Comparison of ENCODE assay signal across 2 cellular contexts in the genomic region with DNA sequence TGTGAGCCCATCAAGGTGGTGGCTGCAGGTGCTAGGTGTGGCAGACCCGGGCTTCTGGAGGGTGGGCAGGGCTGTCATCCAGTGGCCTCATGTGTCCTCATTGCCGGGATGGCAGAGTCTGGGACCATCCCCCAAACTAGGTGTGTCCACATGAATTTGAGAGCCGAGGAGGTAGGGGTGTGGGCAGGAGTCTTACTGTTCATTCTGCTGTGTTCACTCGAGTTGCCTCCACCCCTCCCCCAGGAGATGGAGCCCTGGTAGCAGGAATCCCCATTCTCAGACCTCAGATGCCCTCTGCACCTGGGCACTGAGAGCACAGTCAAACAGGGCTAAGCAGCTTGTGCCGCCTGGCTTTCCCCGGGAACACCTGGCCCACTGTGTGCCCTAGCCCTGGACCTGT.
TF ChIP-seq lines count a peak whose summit lies in the region.

No MANE protein-coding gene starts in this region.

TF ChIP-seq in SK-N-SH, 30 proteins besides CTCF, POLR2A, EP300 and RAD21 (continued from another document):
- TF ChIP-seq, protein P1, sequence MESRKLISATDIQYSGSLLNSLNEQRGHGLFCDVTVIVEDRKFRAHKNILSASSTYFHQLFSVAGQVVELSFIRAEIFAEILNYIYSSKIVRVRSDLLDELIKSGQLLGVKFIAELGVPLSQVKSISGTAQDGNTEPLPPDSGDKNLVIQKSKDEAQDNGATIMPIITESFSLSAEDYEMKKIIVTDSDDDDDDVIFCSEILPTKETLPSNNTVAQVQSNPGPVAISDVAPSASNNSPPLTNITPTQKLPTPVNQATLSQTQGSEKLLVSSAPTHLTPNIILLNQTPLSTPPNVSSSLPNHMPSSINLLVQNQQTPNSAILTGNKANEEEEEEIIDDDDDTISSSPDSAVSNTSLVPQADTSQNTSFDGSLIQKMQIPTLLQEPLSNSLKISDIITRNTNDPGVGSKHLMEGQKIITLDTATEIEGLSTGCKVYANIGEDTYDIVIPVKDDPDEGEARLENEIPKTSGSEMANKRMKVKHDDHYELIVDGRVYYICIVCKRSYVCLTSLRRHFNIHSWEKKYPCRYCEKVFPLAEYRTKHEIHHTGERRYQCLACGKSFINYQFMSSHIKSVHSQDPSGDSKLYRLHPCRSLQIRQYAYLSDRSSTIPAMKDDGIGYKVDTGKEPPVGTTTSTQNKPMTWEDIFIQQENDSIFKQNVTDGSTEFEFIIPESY (IDR thresholded peaks at IDR 0.05; ENCODE audit: borderline replicate concordance, low read depth), result no peak
- TF ChIP-seq GATA2 (CRISPR knock-in tag; IDR thresholded peaks at IDR 0.05) (no peak), MEF2A (IDR thresholded peaks at IDR 0.05; ENCODE audit: borderline replicate concordance, low read depth) (no peak), ELF1 (IDR thresholded peaks at IDR 0.05) (no peak), YY1 (IDR thresholded peaks at IDR 0.05; ENCODE audit: low read depth) (no peak), RCOR1 (IDR thresholded peaks at IDR 0.05; ENCODE audit: low read length) (no peak), TCF12 (IDR thresholded peaks at IDR 0.05) (no peak), FOSL2 (IDR thresholded peaks at IDR 0.05; ENCODE audit: borderline replicate concordance, low read depth) (no peak), SMC3 (IDR thresholded peaks at IDR 0.05; ENCODE audit: low read depth, low read length) (no peak)
- TF ChIP-seq, protein P2, sequence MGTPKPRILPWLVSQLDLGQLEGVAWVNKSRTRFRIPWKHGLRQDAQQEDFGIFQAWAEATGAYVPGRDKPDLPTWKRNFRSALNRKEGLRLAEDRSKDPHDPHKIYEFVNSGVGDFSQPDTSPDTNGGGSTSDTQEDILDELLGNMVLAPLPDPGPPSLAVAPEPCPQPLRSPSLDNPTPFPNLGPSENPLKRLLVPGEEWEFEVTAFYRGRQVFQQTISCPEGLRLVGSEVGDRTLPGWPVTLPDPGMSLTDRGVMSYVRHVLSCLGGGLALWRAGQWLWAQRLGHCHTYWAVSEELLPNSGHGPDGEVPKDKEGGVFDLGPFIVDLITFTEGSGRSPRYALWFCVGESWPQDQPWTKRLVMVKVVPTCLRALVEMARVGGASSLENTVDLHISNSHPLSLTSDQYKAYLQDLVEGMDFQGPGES (IDR thresholded peaks at IDR 0.05; ENCODE audit: low read depth, low read length), result no peak
TF ChIP-seq in SK-N-SH: peak in this region for 0.

TF ChIP-seq in SK-N-SH treated with all-trans-retinoic acid at 6 μM for 48 hours, 23 proteins besides CTCF, POLR2A, EP300 and RAD21 (continued from another document):
- TF ChIP-seq, protein P3, sequence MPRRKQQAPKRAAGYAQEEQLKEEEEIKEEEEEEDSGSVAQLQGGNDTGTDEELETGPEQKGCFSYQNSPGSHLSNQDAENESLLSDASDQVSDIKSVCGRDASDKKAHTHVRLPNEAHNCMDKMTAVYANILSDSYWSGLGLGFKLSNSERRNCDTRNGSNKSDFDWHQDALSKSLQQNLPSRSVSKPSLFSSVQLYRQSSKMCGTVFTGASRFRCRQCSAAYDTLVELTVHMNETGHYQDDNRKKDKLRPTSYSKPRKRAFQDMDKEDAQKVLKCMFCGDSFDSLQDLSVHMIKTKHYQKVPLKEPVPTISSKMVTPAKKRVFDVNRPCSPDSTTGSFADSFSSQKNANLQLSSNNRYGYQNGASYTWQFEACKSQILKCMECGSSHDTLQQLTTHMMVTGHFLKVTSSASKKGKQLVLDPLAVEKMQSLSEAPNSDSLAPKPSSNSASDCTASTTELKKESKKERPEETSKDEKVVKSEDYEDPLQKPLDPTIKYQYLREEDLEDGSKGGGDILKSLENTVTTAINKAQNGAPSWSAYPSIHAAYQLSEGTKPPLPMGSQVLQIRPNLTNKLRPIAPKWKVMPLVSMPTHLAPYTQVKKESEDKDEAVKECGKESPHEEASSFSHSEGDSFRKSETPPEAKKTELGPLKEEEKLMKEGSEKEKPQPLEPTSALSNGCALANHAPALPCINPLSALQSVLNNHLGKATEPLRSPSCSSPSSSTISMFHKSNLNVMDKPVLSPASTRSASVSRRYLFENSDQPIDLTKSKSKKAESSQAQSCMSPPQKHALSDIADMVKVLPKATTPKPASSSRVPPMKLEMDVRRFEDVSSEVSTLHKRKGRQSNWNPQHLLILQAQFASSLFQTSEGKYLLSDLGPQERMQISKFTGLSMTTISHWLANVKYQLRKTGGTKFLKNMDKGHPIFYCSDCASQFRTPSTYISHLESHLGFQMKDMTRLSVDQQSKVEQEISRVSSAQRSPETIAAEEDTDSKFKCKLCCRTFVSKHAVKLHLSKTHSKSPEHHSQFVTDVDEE (CRISPR knock-in tag; IDR thresholded peaks at IDR 0.05), result no peak
- TF ChIP-seq ZNF8 (CRISPR knock-in tag; IDR thresholded peaks at IDR 0.05), result no peak
- TF ChIP-seq ZFP30 (CRISPR knock-in tag; IDR thresholded peaks at IDR 0.05), result no peak
- TF ChIP-seq ISL1 (CRISPR knock-in tag; IDR thresholded peaks at IDR 0.05), result no peak
- TF ChIP-seq SNAI2 (CRISPR knock-in tag; IDR thresholded peaks at IDR 0.05), result no peak
- TF ChIP-seq, protein P4, sequence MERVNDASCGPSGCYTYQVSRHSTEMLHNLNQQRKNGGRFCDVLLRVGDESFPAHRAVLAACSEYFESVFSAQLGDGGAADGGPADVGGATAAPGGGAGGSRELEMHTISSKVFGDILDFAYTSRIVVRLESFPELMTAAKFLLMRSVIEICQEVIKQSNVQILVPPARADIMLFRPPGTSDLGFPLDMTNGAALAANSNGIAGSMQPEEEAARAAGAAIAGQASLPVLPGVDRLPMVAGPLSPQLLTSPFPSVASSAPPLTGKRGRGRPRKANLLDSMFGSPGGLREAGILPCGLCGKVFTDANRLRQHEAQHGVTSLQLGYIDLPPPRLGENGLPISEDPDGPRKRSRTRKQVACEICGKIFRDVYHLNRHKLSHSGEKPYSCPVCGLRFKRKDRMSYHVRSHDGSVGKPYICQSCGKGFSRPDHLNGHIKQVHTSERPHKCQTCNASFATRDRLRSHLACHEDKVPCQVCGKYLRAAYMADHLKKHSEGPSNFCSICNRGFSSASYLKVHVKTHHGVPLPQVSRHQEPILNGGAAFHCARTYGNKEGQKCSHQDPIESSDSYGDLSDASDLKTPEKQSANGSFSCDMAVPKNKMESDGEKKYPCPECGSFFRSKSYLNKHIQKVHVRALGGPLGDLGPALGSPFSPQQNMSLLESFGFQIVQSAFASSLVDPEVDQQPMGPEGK (CRISPR knock-in tag; IDR thresholded peaks at IDR 0.05; ENCODE audit: borderline replicate concordance), result no peak
